In genomic region chr6:89146748-89147715, GRCh38 we compare ENCODE assay signal across 7 cellular contexts. TPM values are rescaled to one million over a fixed set of nuclear protein-coding genes. Genes with fewer than 3 reads are reported as not detected.
DNase-seq lines count a peak whose midpoint lies in the region; ATAC-seq and TF ChIP-seq lines count a peak whose summit lies in the region.

No MANE protein-coding gene starts in this region.

- H3K27me3 ChIP-seq in DND-41 (ENCODE audit: insufficient read depth, low read length, poor library complexity) (no peaks in the 10 kb centered on the region), HUES64 (ENCODE audit: insufficient read depth, low read length) (peaks cover 49% of the 10 kb centered on the region), trophoblast cell (ENCODE audit: insufficient read depth, low read length) (peaks cover 2% of the 10 kb centered on the region)

- no peak overlapping the region for H2BK12ac ChIP-seq in trophoblast cell (ENCODE audit: low read length)

- H3K9me3 Mint-ChIP-seq in activated CD4-positive, alpha-beta memory T cell treated with anti-CD3 and anti-CD28 coated beads, Interleukin-2, amount 10 ng/mL, durations not matched to agents 7 days and 5 days = no peaks in the 10 kb centered on the region
- peaks cover 2% of the 10 kb centered on the region for H3K9me3 Mint-ChIP-seq in glutamatergic neuron (ENCODE audit: unreplicated experiment)

- no peak overlapping the region for H2BK5ac ChIP-seq in trophoblast cell (ENCODE audit: low read depth, low read length, poor library complexity)

- H3K36me3 ChIP-seq in DND-41 (ENCODE audit: insufficient read depth, low read length) (peaks cover 25% of the 10 kb centered on the region), HUES64 (ENCODE audit: insufficient read depth, low read length) (no peaks in the 10 kb centered on the region), trophoblast cell (ENCODE audit: control insufficient read depth in 1 of 2, insufficient read depth in 2 of 2, low read length in 2 of 2) (no peaks in the 10 kb centered on the region)

- peak overlapping the region; percentile 62 for H3K18ac ChIP-seq in trophoblast cell (ENCODE audit: low read length)

- TF ChIP-seq POLR2A in GM18505 (IDR thresholded peaks at IDR 0.05; ENCODE audit: borderline replicate concordance, extremely low read depth, insufficient read depth, insufficient read length) = no peak

- ATAC-seq in DND-41 (ENCODE audit: insufficient read depth, low read depth) (no peak), GM18505 (IDR thresholded peaks at IDR 0.05; ENCODE audit: unreplicated experiment) (no peak), GM19324 (IDR thresholded peaks at IDR 0.05; ENCODE audit: low FRiP score, unreplicated experiment) (no peak)

- peaks cover 17% of the 10 kb centered on the region for H3K36me3 Mint-ChIP-seq in activated CD4-positive, alpha-beta memory T cell treated with anti-CD3 and anti-CD28 coated beads, Interleukin-2, amount 10 ng/mL, durations not matched to agents 7 days and 5 days (ENCODE audit: low read depth)
- peaks cover 5% of the 10 kb centered on the region for H3K36me3 Mint-ChIP-seq in glutamatergic neuron (ENCODE audit: unreplicated experiment)

- no peak overlapping the region for H3K23ac ChIP-seq in trophoblast cell (ENCODE audit: low read length)

- H3K79me2 ChIP-seq in DND-41 (ENCODE audit: insufficient read depth, low read length) (peaks cover 37% of the 10 kb centered on the region), trophoblast cell (ENCODE audit: control insufficient read depth, insufficient read depth, low read length, poor library complexity) (peaks cover 2% of the 10 kb centered on the region)

- peak overlapping the region; percentile 44 for H4K8ac ChIP-seq in trophoblast cell (ENCODE audit: low read depth, low read length)

- H3K9ac ChIP-seq in DND-41 (ENCODE audit: low read depth, low read length) (peak overlapping the region; percentile 95), HUES64 (ENCODE audit: low read depth, low read length) (peak overlapping the region; percentile 79), trophoblast cell (ENCODE audit: low read length) (peak overlapping the region; percentile 80)

- peaks cover 42% of the 10 kb centered on the region for H3K4me1 ChIP-seq in DND-41 (ENCODE audit: insufficient read depth, low read length)
- peaks cover 8% of the 10 kb centered on the region; the same call in 1 of the 2 replicates for H3K4me1 ChIP-seq in HUES64 (ENCODE audit: insufficient read depth, low read length)
- peaks cover 0 to 6% of the 10 kb centered on the region in 2 experiments for H3K4me1 ChIP-seq in trophoblast cell (ENCODE audit: control insufficient read depth in 1 of 2, insufficient read depth in 2 of 2, low read length in 2 of 2)

- H2AFZ ChIP-seq in DND-41 (ENCODE audit: low read depth, low read length) = peak overlapping the region; percentile 88
- H2AFZ ChIP-seq in trophoblast cell (ENCODE audit: insufficient read depth, low read length, poor library complexity) = peak overlapping the region; percentile 61

- peaks cover 34% of the 10 kb centered on the region for H3K4me1 Mint-ChIP-seq in activated CD4-positive, alpha-beta memory T cell treated with anti-CD3 and anti-CD28 coated beads, Interleukin-2, amount 10 ng/mL, durations not matched to agents 7 days and 5 days
- H3K4me1 Mint-ChIP-seq in glutamatergic neuron (ENCODE audit: low read depth, unreplicated experiment) = no peaks in the 10 kb centered on the region

- peaks cover 24% of the 10 kb centered on the region for H3K27me3 Mint-ChIP-seq in activated CD4-positive, alpha-beta memory T cell treated with anti-CD3 and anti-CD28 coated beads, Interleukin-2, amount 10 ng/mL, durations not matched to agents 7 days and 5 days
- H3K27me3 Mint-ChIP-seq in glutamatergic neuron (ENCODE audit: unreplicated experiment) = peaks cover 9% of the 10 kb centered on the region

- CTCF ChIA-PET in activated CD4-positive, alpha-beta memory T cell treated with anti-CD3 and anti-CD28 coated beads, Interleukin-2, amount 10 ng/mL, durations not matched to agents 7 days and 5 days (lab: Charles Lee) = interaction anchor here (1.1 to 3.6 kb wide), 6 partner anchors 11 to 225 kb away, joined by 3 to 32 read pairs (median 5); partner anchors contain the start of gene PNRC1

- POLR2A ChIA-PET in activated CD4-positive, alpha-beta memory T cell treated with anti-CD3 and anti-CD28 coated beads, Interleukin-2, amount 10 ng/mL, durations not matched to agents 7 days and 5 days (lab: Charles Lee) = interaction anchor here (0.6 to 8.8 kb wide), 14 partner anchors 9 to 682 kb away, joined by 3 to 178 read pairs (median 5); partner anchors contain the start of genes LYRM2, PNRC1, RNGTT and UBE2J1

- H4K91ac ChIP-seq in trophoblast cell (ENCODE audit: low read depth, low read length) = peak overlapping the region; percentile 42

- no peak overlapping the region for H2AK5ac ChIP-seq in trophoblast cell (ENCODE audit: low read length)

- TF ChIP-seq CTCF in DND-41 (IDR thresholded peaks at IDR 0.05; ENCODE audit: borderline replicate concordance, extremely low read depth, low read length, poor library complexity, severe bottlenecking) (no peak), glutamatergic neuron (IDR thresholded peaks at IDR 0.05; ENCODE audit: partially characterized antibody, unreplicated experiment) (no peak)

- no peak overlapping the region for H4K12ac ChIP-seq in trophoblast cell (ENCODE audit: low read depth, low read length)

- peaks cover 4% of the 10 kb centered on the region for H3K79me1 ChIP-seq in trophoblast cell (ENCODE audit: low read length)

- H3K4ac ChIP-seq in trophoblast cell (ENCODE audit: low read depth, low read length) = no peak overlapping the region

- H3K4me3 Mint-ChIP-seq in activated CD4-positive, alpha-beta memory T cell treated with anti-CD3 and anti-CD28 coated beads, Interleukin-2, amount 10 ng/mL, durations not matched to agents 7 days and 5 days = peak overlapping the region; percentile 73
- peak overlapping the region; percentile 79 for H3K4me3 Mint-ChIP-seq in glutamatergic neuron (ENCODE audit: unreplicated experiment)

- H3K9me3 ChIP-seq in DND-41 (ENCODE audit: insufficient read depth, low read length, severe bottlenecking) = no peaks in the 10 kb centered on the region
- H3K9me3 ChIP-seq in HUES64 (ENCODE audit: insufficient read depth, low read depth, low read length) = no peaks in the 10 kb centered on the region
- H3K9me3 ChIP-seq in trophoblast cell (ENCODE audit: insufficient read depth, low read depth, low read length) = no peaks in the 10 kb centered on the region

- peak overlapping the region; percentile 63 to 77; a peak in 3 of 4 replicates for H3K4me3 ChIP-seq in DND-41 (ENCODE audit: low read depth in 1 of 2, low read length in 2 of 2)
- peak overlapping the region; percentile 65 for H3K4me3 ChIP-seq in HUES64 (ENCODE audit: low read length)
- peak overlapping the region; percentile 83 for H3K4me3 ChIP-seq in trophoblast cell (ENCODE audit: low read depth, low read length)

- DNase-seq in DND-41 (no peak), glutamatergic neuron (no peak), trophoblast cell (peak in 1 of 2 donors; percentile 32)
- no peak for DNase-seq in activated CD4-positive, alpha-beta memory T cell treated with anti-CD3 and anti-CD28 coated beads, Interleukin-2, amount 10 ng/mL, durations not matched to agents 7 days and 5 days

- 15% methylated on average over 23 of the region's 24 CpGs for WGBS in HUES64
- WGBS in trophoblast cell (ENCODE audit: extremely low coverage, insufficient coverage, insufficient read length) = no CpG with 5 or more reads among the region's 24 CpGs

- no peak overlapping the region for H3K14ac ChIP-seq in trophoblast cell (ENCODE audit: low read length)

- H3K27ac Mint-ChIP-seq in activated CD4-positive, alpha-beta memory T cell treated with anti-CD3 and anti-CD28 coated beads, Interleukin-2, amount 10 ng/mL, durations not matched to agents 7 days and 5 days = no peak overlapping the region
- H3K27ac Mint-ChIP-seq in glutamatergic neuron (ENCODE audit: unreplicated experiment) = no peak overlapping the region

- H3K4me2 ChIP-seq in DND-41 (ENCODE audit: insufficient read depth, low read length) = peak overlapping the region; percentile 81
- H3K4me2 ChIP-seq in trophoblast cell (ENCODE audit: low read length) = peak overlapping the region; percentile 100

- no peak overlapping the region for H2BK120ac ChIP-seq in trophoblast cell (ENCODE audit: insufficient read depth, low read length, poor library complexity)

- H4K20me1 ChIP-seq in DND-41 (ENCODE audit: insufficient read depth, low read length) = peaks cover 6% of the 10 kb centered on the region; the same call in 1 of the 2 replicates

- H3K27ac ChIP-seq in DND-41 (ENCODE audit: low read length) = peak overlapping the region; percentile 80
- H3K27ac ChIP-seq in HUES64 (ENCODE audit: low read depth, low read length) = no peak overlapping the region
- H3K27ac ChIP-seq in trophoblast cell (ENCODE audit: low read depth, low read length) = no peak overlapping the region

RNA-seq across cellular contexts. Expression of gene PM20D2, which starts 1.2 kb away (rescaled TPM):
- 3.5 TPM for polyA plus RNA-seq in HUES64 (2013, experiment 1 of 2)
- 3.7 TPM for polyA plus RNA-seq in HUES64 (2013, experiment 2 of 2)
- total RNA-seq in activated CD4-positive, alpha-beta memory T cell treated with anti-CD3 and anti-CD28 coated beads, Interleukin-2, amount 10 ng/mL, durations not matched to agents 7 days and 5 days = 1 to 10 TPM; 5.0 to 5.5 TPM
- total RNA-seq in glutamatergic neuron (ENCODE audit: unreplicated experiment) = 0.56 TPM
- 3.2 and 3.3 TPM in 2 replicates for polyA plus RNA-seq in trophoblast cell (2013)

RNA-seq across cellular contexts. Expression of gene SRSF12, which starts 29.2 kb away (rescaled TPM):
- polyA plus RNA-seq in HUES64 (2013, experiment 1 of 2) = 5.8 TPM
- 9.2 TPM for polyA plus RNA-seq in HUES64 (2013, experiment 2 of 2)
- not detected for total RNA-seq in activated CD4-positive, alpha-beta memory T cell treated with anti-CD3 and anti-CD28 coated beads, Interleukin-2, amount 10 ng/mL, durations not matched to agents 7 days and 5 days
- total RNA-seq in glutamatergic neuron (ENCODE audit: unreplicated experiment) = 12.1 TPM
- 3.5 and 4.3 TPM in 2 replicates for polyA plus RNA-seq in trophoblast cell (2013)

Comparison
In these comparisons a context has a peak if more than half of its experiments do, and no peak if none do; other contexts are left out.
1. RNA of gene SRSF12, which starts 29.2 kb away (total RNA-seq): 12.1 TPM in glutamatergic neuron (single experiment); not detected in activated CD4-positive, alpha-beta memory T cell treated with anti-CD3 and anti-CD28 coated beads, Interleukin-2, amount 10 ng/mL, durations not matched to agents 7 days and 5 days; every median in the first group is over 10 times any median in the second.
2. Peak in every context shown above with its lines, with median percentiles within 50 percentile points of each other: H3K4me3 ChIP-seq and H3K9ac ChIP-seq.